Comparison of ENCODE assay signal across 15 cellular contexts in genomic region chr4:22552802-22553201, GRCh38. TPM values are rescaled to one million over a fixed set of nuclear protein-coding genes. Genes with fewer than 3 reads are reported as not detected.
"Had no signal": no experiment of that assay in that cellular context is flagged by ENCODE, and none has a peak within 500 bp of the region (broad histone marks: within the 10 kb centered on the region; RNA-seq: fewer than 3 reads in every experiment).

No MANE protein-coding gene starts in this region.

- ATAC-seq: gastrocnemius medialis, left ventricle myocardium superior had no signal

- H2AFZ ChIP-seq: neural progenitor cell, parathyroid adenoma had no signal

- H3K4me3 ChIP-seq: colonic mucosa, gastrocnemius medialis, heart right ventricle, neural progenitor cell, skin epidermis, uterus had no signal

- H3K9me3 Mint-ChIP-seq: activated CD4-positive, alpha-beta T cell treated with anti-CD3 and anti-CD28 coated beads, Interleukin-2, amount 10 ng/mL, durations not matched to agents 24 days and 14 days; activated T-helper 2 cell treated with anti-CD3 and anti-CD28 coated beads, Interferon-gamma antibody, Interleukin-2, Interleukin-4, amounts not matched to agents 10 μg/mL and 5 μg/mL and 100 μg/mL, durations not matched to agents 14 hours and 24 hours and 36 hours; neural progenitor cell had no signal

- H3K27me3 ChIP-seq: colonic mucosa, gastrocnemius medialis, heart right ventricle, neural progenitor cell, uterus had no signal

- H3K4me3 Mint-ChIP-seq: activated B cell treated with CpG ODN at 0.5 μM for 24 hours; activated CD4-positive, alpha-beta T cell treated with anti-CD3 and anti-CD28 coated beads, Interleukin-2, amount 10 ng/mL, durations not matched to agents 24 days and 14 days; activated naive CD4-positive, alpha-beta T cell treated with anti-CD3 and anti-CD28 coated beads, Interleukin-2, amount 10 ng/mL, durations not matched to agents 7 days and 5 days; mesothelial cell of epicardium; neural progenitor cell had no signal

- H3K9ac ChIP-seq: neural progenitor cell, parathyroid adenoma had no signal

- H3K27ac ChIP-seq: colonic mucosa, gastrocnemius medialis, heart right ventricle, neural progenitor cell, parathyroid adenoma, skin epidermis, uterus had no signal

- H3K36me3 Mint-ChIP-seq: activated naive CD4-positive, alpha-beta T cell treated with anti-CD3 and anti-CD28 coated beads, Interleukin-2, amount 10 ng/mL, durations not matched to agents 7 days and 5 days; mesothelial cell of epicardium; neural progenitor cell had no signal

- H3K27me3 Mint-ChIP-seq: activated B cell treated with CpG ODN at 0.5 μM for 24 hours; activated CD4-positive, alpha-beta T cell treated with anti-CD3 and anti-CD28 coated beads, Interleukin-2, amount 10 ng/mL, durations not matched to agents 24 days and 14 days; activated naive CD4-positive, alpha-beta T cell treated with anti-CD3 and anti-CD28 coated beads, Interleukin-2, amount 10 ng/mL, durations not matched to agents 7 days and 5 days had no signal

- H3K27ac Mint-ChIP-seq: activated B cell treated with CpG ODN at 0.5 μM for 24 hours; activated CD4-positive, alpha-beta T cell treated with anti-CD3 and anti-CD28 coated beads, Interleukin-2, amount 10 ng/mL, durations not matched to agents 24 days and 14 days; activated naive CD4-positive, alpha-beta T cell treated with anti-CD3 and anti-CD28 coated beads, Interleukin-2, amount 10 ng/mL, durations not matched to agents 7 days and 5 days; activated T-helper 2 cell treated with anti-CD3 and anti-CD28 coated beads, Interferon-gamma antibody, Interleukin-2, Interleukin-4, amounts not matched to agents 10 μg/mL and 5 μg/mL and 100 μg/mL, durations not matched to agents 14 hours and 24 hours and 36 hours; mesothelial cell of epicardium; neural progenitor cell had no signal

- H3K4me2 ChIP-seq: neural progenitor cell had no signal

- H3K36me3 ChIP-seq: colonic mucosa, gastrocnemius medialis, heart right ventricle, neural progenitor cell, uterus had no signal

- DNase-seq: activated B cell treated with CpG ODN at 0.5 μM for 24 hours; activated CD4-positive, alpha-beta T cell treated with anti-CD3 and anti-CD28 coated beads, Interleukin-2, amount 10 ng/mL, durations not matched to agents 24 days and 14 days; activated naive CD4-positive, alpha-beta T cell treated with anti-CD3 and anti-CD28 coated beads, Interleukin-2, amount 10 ng/mL, durations not matched to agents 7 days and 5 days; gastrocnemius medialis; heart right ventricle; left ventricle myocardium superior; retina; T-helper 9 cell; uterus had no signal

- H3K79me2 ChIP-seq: parathyroid adenoma had no signal

- H3K4me1 ChIP-seq: gastrocnemius medialis, heart right ventricle, neural progenitor cell, parathyroid adenoma, uterus had no signal

- H3K9me3 ChIP-seq: colonic mucosa, gastrocnemius medialis, uterus had no signal

- H3K4me1 Mint-ChIP-seq: activated B cell treated with CpG ODN at 0.5 μM for 24 hours; activated CD4-positive, alpha-beta T cell treated with anti-CD3 and anti-CD28 coated beads, Interleukin-2, amount 10 ng/mL, durations not matched to agents 24 days and 14 days; activated naive CD4-positive, alpha-beta T cell treated with anti-CD3 and anti-CD28 coated beads, Interleukin-2, amount 10 ng/mL, durations not matched to agents 7 days and 5 days; mesothelial cell of epicardium; neural progenitor cell had no signal

RNA-seq across cellular contexts. Expression of gene ADGRA3, which starts 36.9 kb away (rescaled TPM):
- total RNA-seq: activated B cell treated with CpG ODN at 0.5 μM for 24 hours had no signal
